In genomic region chr5:76489877-76490688, GRCh38 we compare ENCODE assay signal across 27 cellular contexts.
A peak's percentile ranks its signal among the peaks of the same experiment; 100 is the strongest.
DNase-seq lines count a peak whose midpoint lies in the region; ATAC-seq and TF ChIP-seq lines count a peak whose summit lies in the region.
"Had no signal": no experiment of that assay in that cellular context is flagged by ENCODE, and none has a peak within 500 bp of the region (broad histone marks: within the 10 kb centered on the region; RNA-seq: fewer than 3 reads in every experiment).

No MANE protein-coding gene starts in this region.

- no peak overlapping the region for H2AFZ ChIP-seq in neuron (ENCODE audit: low read depth, low read length)

- H3K27ac ChIP-seq in HUES6 (ENCODE audit: low read depth, low read length) (peak overlapping the region; percentile 38; the same call in 1 of the 2 replicates), iPS-20b (ENCODE audit: low read length) (peak overlapping the region; percentile 54), dorsolateral prefrontal cortex (no peak overlapping the region)
- H3K27ac ChIP-seq in CD4-positive, alpha-beta memory T cell (ENCODE audit: low read depth, low read length) = no peak overlapping the region

- H3K27me3 ChIP-seq in HUES6 (ENCODE audit: control insufficient read depth, insufficient read depth, low read length) (no peaks in the 10 kb centered on the region), iPS-20b (ENCODE audit: insufficient read depth, low read length) (no peaks in the 10 kb centered on the region), neuron (ENCODE audit: insufficient read depth, low read length) (no peaks in the 10 kb centered on the region), dorsolateral prefrontal cortex (peaks cover 0 to 8% (median 0%) of the 10 kb centered on the region in 45 donors)
- H3K27me3 ChIP-seq in CD4-positive, alpha-beta memory T cell (ENCODE audit: insufficient read depth, low read length) = no peaks in the 10 kb centered on the region

- H3K4me3 ChIP-seq in HUES6 (ENCODE audit: low read depth, low read length) (peak overlapping the region; percentile 22; the same call in 1 of the 2 replicates), iPS-20b (ENCODE audit: low read length) (peak overlapping the region; percentile 53), neuron (ENCODE audit: low read length) (peak overlapping the region; percentile 7), dorsolateral prefrontal cortex (no peak overlapping the region)
- no peak overlapping the region for H3K4me3 ChIP-seq in CD4-positive, alpha-beta memory T cell (ENCODE audit: low read length in 2 of 2)

- peak; percentile 57 for ATAC-seq in WTC11
- ATAC-seq: HepG2; left cardiac atrium; naive thymus-derived CD4-positive, alpha-beta T cell; Panc1; sciatic nerve; T-cell had no signal

- peak overlapping the region; percentile 100 for H3K27ac Mint-ChIP-seq in WTC11
- peak overlapping the region in 1 of 7 donors; percentile 38 for H3K27ac Mint-ChIP-seq in CD4-positive, alpha-beta memory T cell
- H3K27ac Mint-ChIP-seq: CD4-positive, alpha-beta T cell; T-cell had no signal

- H3K9me3 ChIP-seq in HUES6 (ENCODE audit: control insufficient read depth, insufficient read depth, low read depth, low read length) (no peaks in the 10 kb centered on the region), iPS-20b (ENCODE audit: insufficient read depth, low read depth, low read length) (no peaks in the 10 kb centered on the region), neuron (ENCODE audit: low read length) (no peaks in the 10 kb centered on the region)
- H3K9me3 ChIP-seq in CD4-positive, alpha-beta memory T cell (ENCODE audit: control insufficient read depth in 1 of 2, low read length in 2 of 2) = no peaks in the 10 kb centered on the region

- intact Hi-C loops in dorsolateral prefrontal cortex (cut with DNase I) = no loop called here
- intact Hi-C loops in CD4-positive, alpha-beta memory T cell (cut with micrococcal nuclease) = loop anchor here (5.0 kb wide), 1 partner anchor 88 kb away; the partner anchor contains the start of gene IQGAP2

- H3K36me3 ChIP-seq in HUES6 (ENCODE audit: control insufficient read depth, insufficient read depth, low read length) (no peaks in the 10 kb centered on the region), iPS-20b (ENCODE audit: insufficient read depth, low read depth, low read length) (no peaks in the 10 kb centered on the region), neuron (ENCODE audit: insufficient read depth, low read length) (no peaks in the 10 kb centered on the region)
- no peaks in the 10 kb centered on the region for H3K36me3 ChIP-seq in CD4-positive, alpha-beta memory T cell (ENCODE audit: insufficient read depth, low read length)

- POLR2A ChIA-PET in WTC11 (lab: Charles Lee) = no interaction called here
- POLR2A ChIA-PET in CD4-positive, alpha-beta memory T cell (lab: Charles Lee; ENCODE audit: partially characterized antibody) = interaction anchor here (1.0 kb wide), 1 partner anchor 85 kb away, joined by 4 read pairs; no protein-coding TSS in a partner anchor

- no peak for TF ChIP-seq CTCF in WTC11 (IDR thresholded peaks at IDR 0.05)
- no peak for TF ChIP-seq CTCF in dorsolateral prefrontal cortex (IDR thresholded peaks at IDR 0.05 in 54 of 56, conservative IDR thresholded peaks at IDR 0.05 in 2 of 56; ENCODE audit: low read depth in 1 of 56, partially characterized antibody in 56 of 56)

- CTCF ChIA-PET in WTC11 (lab: Charles Lee) = interaction anchor here (0.6 to 1.8 kb wide), 2 partner anchors 82 to 86 kb away, joined by 3 to 10 read pairs; partner anchors contain the start of gene IQGAP2
- CTCF ChIA-PET in CD4-positive, alpha-beta memory T cell (lab: Charles Lee; ENCODE audit: partially characterized antibody) = interaction anchor here (0.7 to 1.2 kb wide), 2 partner anchors 14 to 93 kb away, joined by 3 to 4 read pairs; no protein-coding TSS in a partner anchor

- no peaks in the 10 kb centered on the region for H3K9me3 Mint-ChIP-seq in WTC11
- no peaks in the 10 kb centered on the region for H3K9me3 Mint-ChIP-seq in CD4-positive, alpha-beta memory T cell
- H3K9me3 Mint-ChIP-seq: CD4-positive, alpha-beta T cell; T-cell had no signal

- peaks cover 82% of the 10 kb centered on the region for H3K4me1 Mint-ChIP-seq in WTC11
- peaks cover 47 to 77% (median 63%) of the 10 kb centered on the region in 4 donors for H3K4me1 Mint-ChIP-seq in CD4-positive, alpha-beta memory T cell

- H3K36me3 Mint-ChIP-seq in WTC11 = no peaks in the 10 kb centered on the region
- peaks cover 7 to 15% of the 10 kb centered on the region in 2 donors for H3K36me3 Mint-ChIP-seq in CD4-positive, alpha-beta memory T cell

- H3K9ac ChIP-seq in HUES6 (ENCODE audit: low read length) = no peak overlapping the region
- H3K9ac ChIP-seq in iPS-20b (ENCODE audit: low read depth, low read length) = peak overlapping the region; percentile 29; the same call in 1 of the 2 replicates

- H3K4me3 Mint-ChIP-seq in WTC11 = peak overlapping the region; percentile 57
- H3K4me3 Mint-ChIP-seq in CD4-positive, alpha-beta memory T cell = no peak overlapping the region
- H3K4me3 Mint-ChIP-seq: CD4-positive, alpha-beta T cell; naive thymus-derived CD4-positive, alpha-beta T cell; T-cell had no signal

- DNase-seq in WTC11 (ENCODE audit: low spot score) = no peak
- no peak for DNase-seq in dorsolateral prefrontal cortex
- DNase-seq in NCI-H510A (lab: John Stamatoyannopoulos, UW) = no peak
- no peak for DNase-seq in CD4-positive, alpha-beta memory T cell
- DNase-seq: activated CD4-positive, alpha-beta T cell treated with anti-CD3 and anti-CD28 coated beads for 1 hour; activated naive CD4-positive, alpha-beta T cell; activated T-cell treated with anti-CD3 and anti-CD28 coated beads, Interleukin-2, amount 50 U/mL, for 1 hour; CD4-positive, alpha-beta T cell; dermis blood vessel endothelial cell; DMS153; Kasumi-1; left cardiac atrium; mesenchymal stem cell; naive thymus-derived CD4-positive, alpha-beta T cell; NCI-H146; NCI-H524; NK-92 treated with Interleukin-12 subunit alpha and Interleukin-12 subunit beta, amount 100 ng/mL, for 24 hours; SHP77 treated with DMSO at 0.1 percent for 48 hours; stimulated activated CD4-positive, alpha-beta T cell treated with anti-CD3 and anti-CD28 coated beads, Interleukin-4, amount 100 ng/mL, for 4 hours; stimulated activated naive CD4-positive, alpha-beta T cell; T-cell had no signal

- H3K4me1 ChIP-seq in HUES6 (ENCODE audit: control insufficient read depth, insufficient read depth, low read length) (peaks cover 68% of the 10 kb centered on the region), iPS-20b (ENCODE audit: insufficient read depth, low read length) (peaks cover 59% of the 10 kb centered on the region), neuron (ENCODE audit: insufficient read depth, low read length) (peaks cover 24% of the 10 kb centered on the region)
- H3K4me1 ChIP-seq in CD4-positive, alpha-beta memory T cell (ENCODE audit: insufficient read depth, low read length) = peaks cover 15% of the 10 kb centered on the region

- no peaks in the 10 kb centered on the region for H3K27me3 Mint-ChIP-seq in WTC11 (ENCODE audit: low read depth)
- H3K27me3 Mint-ChIP-seq in CD4-positive, alpha-beta memory T cell = no peaks in the 10 kb centered on the region
- H3K27me3 Mint-ChIP-seq: CD4-positive, alpha-beta T cell; naive thymus-derived CD4-positive, alpha-beta T cell; T-cell had no signal

TF ChIP-seq in WTC11, 78 proteins besides CTCF, POLR2A, EP300 and RAD21 (continues in another document):
- TF ChIP-seq GTF2I (CRISPR knock-in tag; conservative IDR thresholded peaks at IDR 0.05) (no peak), CREB1 (CRISPR knock-in tag; IDR thresholded peaks at IDR 0.05) (no peak), MYBL2 (CRISPR knock-in tag; IDR thresholded peaks at IDR 0.05) (no peak), MXD4 (CRISPR knock-in tag; IDR thresholded peaks at IDR 0.05; ENCODE audit: borderline replicate concordance) (no peak), ETV6 (CRISPR knock-in tag; IDR thresholded peaks at IDR 0.05) (no peak), ZNF121 (CRISPR knock-in tag; IDR thresholded peaks at IDR 0.05) (no peak), RORB (CRISPR knock-in tag; IDR thresholded peaks at IDR 0.05) (no peak), CBFB (CRISPR knock-in tag; IDR thresholded peaks at IDR 0.05; ENCODE audit: low read depth) (no peak)
- TF ChIP-seq, protein P1, sequence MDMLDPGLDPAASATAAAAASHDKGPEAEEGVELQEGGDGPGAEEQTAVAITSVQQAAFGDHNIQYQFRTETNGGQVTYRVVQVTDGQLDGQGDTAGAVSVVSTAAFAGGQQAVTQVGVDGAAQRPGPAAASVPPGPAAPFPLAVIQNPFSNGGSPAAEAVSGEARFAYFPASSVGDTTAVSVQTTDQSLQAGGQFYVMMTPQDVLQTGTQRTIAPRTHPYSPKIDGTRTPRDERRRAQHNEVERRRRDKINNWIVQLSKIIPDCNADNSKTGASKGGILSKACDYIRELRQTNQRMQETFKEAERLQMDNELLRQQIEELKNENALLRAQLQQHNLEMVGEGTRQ (CRISPR knock-in tag; IDR thresholded peaks at IDR 0.05) = no peak
- TF ChIP-seq, protein P2, sequence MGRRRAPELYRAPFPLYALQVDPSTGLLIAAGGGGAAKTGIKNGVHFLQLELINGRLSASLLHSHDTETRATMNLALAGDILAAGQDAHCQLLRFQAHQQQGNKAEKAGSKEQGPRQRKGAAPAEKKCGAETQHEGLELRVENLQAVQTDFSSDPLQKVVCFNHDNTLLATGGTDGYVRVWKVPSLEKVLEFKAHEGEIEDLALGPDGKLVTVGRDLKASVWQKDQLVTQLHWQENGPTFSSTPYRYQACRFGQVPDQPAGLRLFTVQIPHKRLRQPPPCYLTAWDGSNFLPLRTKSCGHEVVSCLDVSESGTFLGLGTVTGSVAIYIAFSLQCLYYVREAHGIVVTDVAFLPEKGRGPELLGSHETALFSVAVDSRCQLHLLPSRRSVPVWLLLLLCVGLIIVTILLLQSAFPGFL (CRISPR knock-in tag; IDR thresholded peaks at IDR 0.05; ENCODE audit: borderline replicate concordance) = no peak
- TF ChIP-seq, protein P3, sequence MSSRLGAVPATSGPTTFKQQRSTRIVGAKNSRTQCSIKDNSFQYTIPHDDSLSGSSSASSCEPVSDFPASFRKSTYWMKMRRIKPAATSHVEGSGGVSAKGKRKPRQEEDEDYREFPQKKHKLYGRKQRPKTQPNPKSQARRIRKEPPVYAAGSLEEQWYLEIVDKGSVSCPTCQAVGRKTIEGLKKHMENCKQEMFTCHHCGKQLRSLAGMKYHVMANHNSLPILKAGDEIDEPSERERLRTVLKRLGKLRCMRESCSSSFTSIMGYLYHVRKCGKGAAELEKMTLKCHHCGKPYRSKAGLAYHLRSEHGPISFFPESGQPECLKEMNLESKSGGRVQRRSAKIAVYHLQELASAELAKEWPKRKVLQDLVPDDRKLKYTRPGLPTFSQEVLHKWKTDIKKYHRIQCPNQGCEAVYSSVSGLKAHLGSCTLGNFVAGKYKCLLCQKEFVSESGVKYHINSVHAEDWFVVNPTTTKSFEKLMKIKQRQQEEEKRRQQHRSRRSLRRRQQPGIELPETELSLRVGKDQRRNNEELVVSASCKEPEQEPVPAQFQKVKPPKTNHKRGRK (CRISPR knock-in tag; IDR thresholded peaks at IDR 0.05; ENCODE audit: borderline replicate concordance) = no peak
- TF ChIP-seq, protein P4, sequence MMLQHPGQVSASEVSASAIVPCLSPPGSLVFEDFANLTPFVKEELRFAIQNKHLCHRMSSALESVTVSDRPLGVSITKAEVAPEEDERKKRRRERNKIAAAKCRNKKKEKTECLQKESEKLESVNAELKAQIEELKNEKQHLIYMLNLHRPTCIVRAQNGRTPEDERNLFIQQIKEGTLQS (CRISPR knock-in tag; conservative IDR thresholded peaks at IDR 0.05) = no peak

Comparison
In these comparisons a context has a peak if more than half of its experiments do, and no peak if none do; other contexts are left out.
1. H3K27ac ChIP-seq: peak in HUES6 (single experiment) and iPS-20b (single experiment); none in dorsolateral prefrontal cortex (0 of 59) and CD4-positive, alpha-beta memory T cell (single experiment).
2. H3K4me3 ChIP-seq: peak in HUES6 (single experiment), iPS-20b (single experiment) and neuron (single experiment); none in dorsolateral prefrontal cortex (0 of 59) and CD4-positive, alpha-beta memory T cell (0 of 2).